Comparison of ENCODE assay signal across 8 cellular contexts in genomic region chr6:46014511-46015118, GRCh38. TPM values are rescaled to one million over a fixed set of nuclear protein-coding genes. Genes with fewer than 3 reads are reported as not detected.
DNase-seq lines count a peak whose midpoint lies in the region; ATAC-seq, FAIRE-seq and TF ChIP-seq lines count a peak whose summit lies in the region.

No MANE protein-coding gene starts in this region.

- peaks cover 52% of the 10 kb centered on the region for H3K27me3 Mint-ChIP-seq in osteocyte (ENCODE audit: unreplicated experiment)

- peak overlapping the region; percentile 68 for H3K4me3 Mint-ChIP-seq in osteocyte (ENCODE audit: unreplicated experiment)

- H3K27ac ChIP-seq in WERI-Rb-1, result no peak overlapping the region
- H3K27ac ChIP-seq in esophagus muscularis mucosa (replicated peaks in 1 of 4), result peak overlapping the region in 3 of 4 donors; percentile 35 to 61 (median 61)

- peaks cover 24% of the 10 kb centered on the region for H3K4me1 Mint-ChIP-seq in osteocyte (ENCODE audit: unreplicated experiment)

- peak; percentile 39 for FAIRE-seq in GM19239 (lab: Jason Lieb, UNC)

- H3K36me3 Mint-ChIP-seq in osteocyte (ENCODE audit: unreplicated experiment), result peaks cover 5% of the 10 kb centered on the region

- H3K36me3 ChIP-seq in WERI-Rb-1 (no peaks in the 10 kb centered on the region), esophagus muscularis mucosa (no peaks in the 10 kb centered on the region)

- 21% methylated on average over 21 of the region's 21 CpGs for WGBS in esophagus muscularis mucosa

- no peak for TF ChIP-seq EP300 in esophagus muscularis mucosa (IDR thresholded peaks at IDR 0.05)

- no peak for TF ChIP-seq CTCF in WERI-Rb-1 (IDR thresholded peaks at IDR 0.05; ENCODE audit: low read depth, low read length)
- no peak for TF ChIP-seq CTCF in esophagus muscularis mucosa (IDR thresholded peaks at IDR 0.05)
- no peak for TF ChIP-seq CTCF in osteocyte (IDR thresholded peaks at IDR 0.05)

- H3K9me3 Mint-ChIP-seq in osteocyte (ENCODE audit: unreplicated experiment), result peaks cover 5% of the 10 kb centered on the region

- peaks cover 21% of the 10 kb centered on the region for H3K27me3 ChIP-seq in WERI-Rb-1 (ENCODE audit: insufficient read depth, low read depth, severe bottlenecking)
- H3K27me3 ChIP-seq in esophagus muscularis mucosa, result peaks cover 0 to 39% (median 10%) of the 10 kb centered on the region in 4 donors

- ATAC-seq in HG02678 (IDR thresholded peaks at IDR 0.05; ENCODE audit: unreplicated experiment), result no peak
- no peak for ATAC-seq in GM19324 (IDR thresholded peaks at IDR 0.05; ENCODE audit: low FRiP score, unreplicated experiment)
- ATAC-seq in HG02870 (IDR thresholded peaks at IDR 0.05; ENCODE audit: unreplicated experiment), result no peak

- no peak for DNase-seq in GM19239 (ENCODE audit: insufficient read length, low spot score)
- no peak for DNase-seq in WERI-Rb-1
- no peak for DNase-seq in esophagus muscularis mucosa (ENCODE audit: extremely low spot score)
- DNase-seq in osteocyte (ENCODE audit: extremely low spot score, unreplicated experiment), result no peak
- no peak for DNase-seq in NOMO-1 treated with DMSO at 0.1 percent for 48 hours (lab: John Stamatoyannopoulos, UW; ENCODE audit: unreplicated experiment)

- peak overlapping the region; percentile 56 for H3K4me3 ChIP-seq in WERI-Rb-1 (ENCODE audit: low read depth, low read length)
- H3K4me3 ChIP-seq in esophagus muscularis mucosa, result peak overlapping the region; percentile 54 to 61 (median 57)

- TF ChIP-seq POLR2A in esophagus muscularis mucosa (IDR thresholded peaks at IDR 0.05; ENCODE audit: low read depth), result no peak

- H3K27ac Mint-ChIP-seq in osteocyte (ENCODE audit: unreplicated experiment), result no peak overlapping the region

- peaks cover 7% of the 10 kb centered on the region for H3K9me3 ChIP-seq in WERI-Rb-1 (ENCODE audit: severe bottlenecking)
- H3K9me3 ChIP-seq in esophagus muscularis mucosa, result no peaks in the 10 kb centered on the region

- H3K4me1 ChIP-seq in esophagus muscularis mucosa, result peaks cover 14 to 22% (median 22%) of the 10 kb centered on the region in 4 donors

- intact Hi-C loops in esophagus muscularis mucosa (cut with DNase I), result no loop called here

RNA-seq across cellular contexts. Expression of gene CLIC5, which starts 1.0 kb away (rescaled TPM):
- total RNA-seq in esophagus muscularis mucosa (1 to 10 TPM; 5.3 to 7.2 (median 6.3) TPM), osteocyte (not detected in 2 replicates)
